8 cellular contexts compared by ENCODE assay signal in genomic region chr3:19147905-19148767, GRCh38. TPM values are rescaled to one million over a fixed set of nuclear protein-coding genes. Genes with fewer than 3 reads are reported as not detected.
DNase-seq lines count a peak whose midpoint lies in the region; ATAC-seq and TF ChIP-seq lines count a peak whose summit lies in the region.

Gene KCNH8, plus strand, starts transcription at chr3:19148510. Its CDS starts 210 bp downstream, at chr3:19148720.

- DNase-seq in GM10266 (ENCODE audit: extremely low spot score) (peak; percentile 30), NCI-H2196 (lab: John Stamatoyannopoulos, UW; ENCODE audit: unreplicated experiment) (peak; percentile 32), left ventricle myocardium inferior (no peak), posterior cingulate gyrus (peak; percentile 35 to 94 (median 57)), kidney glomerular epithelial cell (lab: John Stamatoyannopoulos, UW) (no peak), HK-2 (ENCODE audit: unreplicated experiment) (no peak)
- peak; percentile 14 for DNase-seq in activated naive CD4-positive, alpha-beta T cell treated with anti-CD3 and anti-CD28 coated beads, Interleukin-2, amount 50 U/mL, for 16 hours

- peak within 1 kb of the TSS; percentile 75 for H3K4me3 ChIP-seq in left ventricle myocardium inferior

- intact Hi-C loops in left ventricle myocardium inferior (cut with micrococcal nuclease) (no loop called here), posterior cingulate gyrus (cut with DNase I) (loop anchor here (2.0 kb wide), 1 partner anchor 55 kb away; no protein-coding TSS in a partner anchor)

- peaks cover 15% of the 10 kb centered on the region for H3K9me3 ChIP-seq in left ventricle myocardium inferior (replicated peaks)

- ATAC-seq in HG03457 (IDR thresholded peaks at IDR 0.05; ENCODE audit: unreplicated experiment), result no peak

- H3K27me3 ChIP-seq in left ventricle myocardium inferior (ENCODE audit: low read depth), result peaks cover 72% of the 10 kb centered on the region

- no peaks in the 10 kb centered on the region for H3K36me3 ChIP-seq in left ventricle myocardium inferior

- no peak within 1 kb of the TSS for H3K27ac ChIP-seq in left ventricle myocardium inferior (replicated peaks)

- TF ChIP-seq CTCF in GM10266 (IDR thresholded peaks at IDR 0.05; ENCODE audit: control insufficient read depth, insufficient read depth, low read depth, missing control alignments), result no peak
- TF ChIP-seq CTCF in left ventricle myocardium inferior (IDR thresholded peaks at IDR 0.05; ENCODE audit: borderline replicate concordance), result no peak

- H3K4me1 ChIP-seq in left ventricle myocardium inferior, result peaks cover 25% of the 10 kb centered on the region

RNA-seq across cellular contexts. Expression of gene KCNH8, which starts in this region (rescaled TPM):
- total RNA-seq in left ventricle myocardium inferior, result 0.05 TPM

Comparison
In these comparisons a context has a peak if more than half of its experiments do, and no peak if none do; other contexts are left out.
1. DNase-seq: peak in GM10266 (single experiment), NCI-H2196 (single experiment), activated naive CD4-positive, alpha-beta T cell treated with anti-CD3 and anti-CD28 coated beads, Interleukin-2, amount 50 U/mL, for 16 hours (single experiment) and posterior cingulate gyrus (10 of 10); none in left ventricle myocardium inferior (single experiment), kidney glomerular epithelial cell (single experiment) and HK-2 (single experiment).